8 cellular contexts compared by ENCODE assay signal in the genomic region with DNA sequence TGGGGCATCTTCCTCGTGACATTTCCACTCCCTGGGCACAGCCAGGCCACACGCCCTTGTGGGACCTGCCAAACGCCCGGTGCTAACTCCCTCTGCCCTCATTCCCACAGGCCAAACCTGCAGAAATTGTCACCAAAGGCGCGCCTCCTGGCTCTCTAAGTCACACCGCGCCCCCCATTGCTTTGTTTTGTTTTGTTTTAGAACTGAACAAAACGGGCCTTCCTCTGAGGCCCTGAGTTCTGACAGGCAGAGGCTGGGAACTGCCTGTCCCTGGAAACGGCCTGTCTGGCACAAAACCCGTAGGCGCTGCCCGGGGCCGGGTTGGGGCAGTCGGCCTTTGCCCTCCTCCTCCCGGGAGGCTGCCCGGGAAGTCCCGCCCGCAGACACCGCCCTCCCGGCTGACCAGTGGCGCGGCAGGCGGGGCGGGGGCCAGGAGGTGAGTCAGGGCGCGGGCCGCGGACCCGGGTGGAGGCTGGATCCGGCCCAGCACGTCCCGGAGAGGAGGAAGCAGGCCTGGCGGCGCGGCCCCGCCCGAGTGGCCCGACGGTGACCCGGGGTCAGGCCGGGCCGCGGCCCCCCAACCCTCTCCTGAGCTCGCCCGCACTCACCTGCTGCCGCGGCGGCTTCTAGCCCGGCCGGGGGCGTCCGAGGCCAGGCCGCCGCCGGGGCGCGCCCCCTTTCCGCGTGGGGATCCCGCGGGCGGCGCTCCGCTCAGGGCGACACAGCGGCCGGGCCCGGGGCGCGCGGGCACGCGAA. TPM values are rescaled to one million over a fixed set of nuclear protein-coding genes. Genes with fewer than 3 reads are reported as not detected.
DNase-seq lines count a peak whose midpoint lies in the region; ATAC-seq and TF ChIP-seq lines count a peak whose summit lies in the region.

No MANE protein-coding gene starts in this region.

- no peaks in the 10 kb centered on the region for H3K9me3 ChIP-seq in RWPE2 (ENCODE audit: severe bottlenecking)
- no peaks in the 10 kb centered on the region for H3K9me3 ChIP-seq in adrenal gland (replicated peaks in 1 of 3)

- H3K4me3 ChIP-seq in AG04449 (ENCODE audit: low read depth, low read length) (peak overlapping the region; percentile 67), RWPE2 (ENCODE audit: severe bottlenecking) (peak overlapping the region; percentile 77), adrenal gland (peak overlapping the region in 2 of 4 donors; percentile 27 to 82)

- 0 to 2% (median 1%) methylated on average over 19 to 74 of the region's 74 CpGs for WGBS in adrenal gland, 4 donors

- TF ChIP-seq POLR2A in adrenal gland (IDR thresholded peaks at IDR 0.05), result peak; percentile 59 to 72

- H3K36me3 ChIP-seq in RWPE2 (ENCODE audit: low read depth) (peaks cover 37% of the 10 kb centered on the region), adrenal gland (replicated peaks in 1 of 2) (peaks cover 0 to 25% of the 10 kb centered on the region in 2 donors)

- H3K4me1 ChIP-seq in RWPE2 (ENCODE audit: insufficient read depth, poor library complexity, severe bottlenecking), result peaks cover 14% of the 10 kb centered on the region
- H3K4me1 ChIP-seq in adrenal gland (replicated peaks in 1 of 2), result peaks cover 25 to 33% of the 10 kb centered on the region in 2 donors

- ATAC-seq in GM18520 (IDR thresholded peaks at IDR 0.05; ENCODE audit: unreplicated experiment) (peak; percentile 30), HG03066 (IDR thresholded peaks at IDR 0.05; ENCODE audit: low read depth, unreplicated experiment) (peak; percentile 43), RWPE2 (ENCODE audit: low read depth) (peak; percentile 40), Right ventricle myocardium inferior (peak; percentile 85)

- intact Hi-C loops in adrenal gland (cut with DNase I) (no loop called here), Right ventricle myocardium inferior (cut with DNase I) (loop anchor here (2.0 kb wide), 1 partner anchor 49 kb away; no protein-coding TSS in a partner anchor)

- H3K27ac ChIP-seq in RWPE2 (ENCODE audit: poor library complexity, severe bottlenecking), result peak overlapping the region; percentile 90
- peak overlapping the region; percentile 85 to 100 (median 94) for H3K27ac ChIP-seq in adrenal gland

- POLR2A ChIA-PET in AG04449 (lab: Yijun Ruan, JAX), result no interaction called here

- DNase-seq in AG04449 (ENCODE audit: low read depth, low spot score) (no peak), RWPE2 (ENCODE audit: low spot score) (no peak), adrenal gland (peak; percentile 93 to 97 (median 95)), Right ventricle myocardium inferior (ENCODE audit: missing footprints) (peak; percentile 99), occipital lobe (lab: John Stamatoyannopoulos, UW) (peak; percentile 84), NCI-H2081 treated with DMSO at 0.1 percent for 48 hours (lab: John Stamatoyannopoulos, UW) (no peak)

- TF ChIP-seq CTCF in AG04449 (IDR thresholded peaks at IDR 0.05; ENCODE audit: insufficient read depth, low read length, missing control alignments) (no peak), RWPE2 (IDR thresholded peaks at IDR 0.05; ENCODE audit: poor library complexity, severe bottlenecking) (no peak), adrenal gland (IDR thresholded peaks at IDR 0.05) (no peak)

- H3K27me3 ChIP-seq in RWPE2 (ENCODE audit: insufficient read depth, poor library complexity, severe bottlenecking) (no peaks in the 10 kb centered on the region), adrenal gland (no peaks in the 10 kb centered on the region)

- CTCF ChIA-PET in AG04449 (lab: Yijun Ruan, JAX), result interaction anchor here (1.0 to 15.1 kb wide), 3 partner anchors 11 to 74 kb away, joined by 3 to 159 read pairs (median 6); a partner anchor contains a TSS

RNA-seq across cellular contexts. Expression of a gene that starts 0.5 kb away (rescaled TPM):
- total RNA-seq in adrenal gland (100 to 1,000 TPM in 4 of 8 donors, 10 to 100 TPM in 4; 79.3 to 196 (median 108) TPM), Right ventricle myocardium inferior (126 TPM), occipital lobe (78.1 TPM)
- polyA plus RNA-seq in adrenal gland, result 10 to 100 TPM; 13.0 to 35.9 (median 21.8) TPM

RNA-seq across cellular contexts. Expression of a gene that starts 38.6 kb away (rescaled TPM):
- total RNA-seq in adrenal gland, result 10 to 100 TPM; 12.9 to 29.8 (median 22.3) TPM
- 10 to 100 TPM; 11.8 to 19.7 (median 14.7) TPM for polyA plus RNA-seq in adrenal gland
- total RNA-seq in Right ventricle myocardium inferior, result 10.0 TPM
- total RNA-seq in occipital lobe, result 17.3 TPM

RNA-seq across cellular contexts. Expression of a gene that starts 49.6 kb away (rescaled TPM):
- total RNA-seq in adrenal gland (10 to 100 TPM; 31.8 to 56.9 (median 42.9) TPM), Right ventricle myocardium inferior (26.8 TPM), occipital lobe (32.1 TPM)
- 10 to 100 TPM; 14.0 to 33.7 (median 31.9) TPM for polyA plus RNA-seq in adrenal gland

RNA-seq across cellular contexts. Expression of a gene that starts 54.6 kb away (rescaled TPM):
- total RNA-seq in adrenal gland (10 to 100 TPM; 35.5 to 93.4 (median 47.3) TPM), Right ventricle myocardium inferior (17.5 TPM), occipital lobe (66.1 TPM)
- polyA plus RNA-seq in adrenal gland, result 10 to 100 TPM; 14.3 to 27.2 (median 18.1) TPM

Comparison
In these comparisons a context has a peak if more than half of its experiments do, and no peak if none do; other contexts are left out.
1. DNase-seq: peak in adrenal gland (7 of 7), Right ventricle myocardium inferior (single experiment) and occipital lobe (single experiment); none in AG04449 (single experiment), RWPE2 (single experiment) and NCI-H2081 treated with DMSO at 0.1 percent for 48 hours (single experiment).
2. ATAC-seq: peak in every context shown above with its lines; median percentile 85 in Right ventricle myocardium inferior; 43 in HG03066; 40 in RWPE2; 30 in GM18520.